ENCODE assay signal across 9 cellular contexts in the genomic region with DNA sequence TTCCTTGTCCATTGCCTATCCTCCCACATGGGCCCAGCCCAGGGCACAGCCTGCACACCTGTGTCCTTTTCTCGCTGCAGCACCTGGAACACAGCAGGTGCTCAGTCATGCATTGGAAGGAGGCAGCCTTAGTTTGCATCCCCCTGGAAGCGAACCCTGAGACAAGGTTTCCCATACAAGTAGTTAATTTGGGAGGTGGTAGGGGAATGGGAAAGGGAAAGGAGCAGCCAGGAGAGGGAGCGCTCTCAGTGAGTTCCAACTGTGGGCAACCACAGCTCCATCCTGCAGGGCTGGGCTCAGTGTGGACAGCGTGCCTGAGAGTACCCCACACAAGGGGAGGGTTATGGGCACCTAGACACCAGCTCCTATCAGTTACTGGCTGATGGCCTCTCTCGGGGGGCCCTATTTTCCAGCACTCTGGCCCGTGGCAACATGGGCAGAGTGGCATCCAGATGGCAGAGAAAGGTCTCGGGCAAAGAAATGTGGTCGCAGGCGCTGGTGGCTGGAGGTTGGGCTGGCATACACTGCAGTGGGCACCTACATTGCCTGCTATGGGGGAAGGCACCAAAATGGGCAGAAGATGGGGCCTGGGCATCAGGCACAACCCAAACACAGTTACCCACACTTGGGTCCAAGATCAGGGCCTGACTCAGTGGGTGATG.
"Had no signal": no experiment of that assay in that cellular context is flagged by ENCODE, and none has a peak within 500 bp of the region (broad histone marks: within the 10 kb centered on the region; RNA-seq: fewer than 3 reads in every experiment).

No MANE protein-coding gene starts in this region.

- H3K4me3 Mint-ChIP-seq: activated CD4-positive, alpha-beta T cell treated with anti-CD3 and anti-CD28 coated beads, Interleukin-2, amount 10 ng/mL, durations not matched to agents 7 days and 5 days; activated naive CD4-positive, alpha-beta T cell treated with anti-CD3 and anti-CD28 coated beads for 36 hours had no signal

- H3K9me3 Mint-ChIP-seq: activated CD4-positive, alpha-beta T cell treated with anti-CD3 and anti-CD28 coated beads, Interleukin-2, amount 10 ng/mL, durations not matched to agents 7 days and 5 days; activated naive CD4-positive, alpha-beta T cell treated with anti-CD3 and anti-CD28 coated beads for 36 hours; activated T-helper 2 cell treated with anti-CD3 and anti-CD28 coated beads, Interferon-gamma antibody, Interleukin-2, Interleukin-4, amounts not matched to agents 10 μg/mL and 5 μg/mL and 100 μg/mL, durations not matched to agents 14 hours and 24 hours and 36 hours had no signal

- H3K4me1 Mint-ChIP-seq: activated CD4-positive, alpha-beta T cell treated with anti-CD3 and anti-CD28 coated beads, Interleukin-2, amount 10 ng/mL, durations not matched to agents 7 days and 5 days had no signal

- H3K27ac Mint-ChIP-seq: activated CD4-positive, alpha-beta T cell treated with anti-CD3 and anti-CD28 coated beads, Interleukin-2, amount 10 ng/mL, durations not matched to agents 7 days and 5 days; activated naive CD4-positive, alpha-beta T cell treated with anti-CD3 and anti-CD28 coated beads for 36 hours; activated T-helper 2 cell treated with anti-CD3 and anti-CD28 coated beads, Interferon-gamma antibody, Interleukin-2, Interleukin-4, amounts not matched to agents 10 μg/mL and 5 μg/mL and 100 μg/mL, durations not matched to agents 14 hours and 24 hours and 36 hours had no signal

- DNase-seq: activated CD4-positive, alpha-beta T cell treated with anti-CD3 and anti-CD28 coated beads, Interleukin-2, amount 10 ng/mL, durations not matched to agents 7 days and 5 days; activated CD4-positive, CD25-positive, alpha-beta regulatory T cell; activated naive CD4-positive, alpha-beta T cell treated with anti-CD3 and anti-CD28 coated beads for 36 hours; dorsolateral prefrontal cortex; erythroblast; gastrocnemius medialis; midbrain; stimulated activated CD4-positive, alpha-beta T cell treated with anti-CD3 and anti-CD28 coated beads, Interleukin-1b, Interleukin-23, amount 100 ng/mL, for 48 hours had no signal

- ATAC-seq: gastrocnemius medialis had no signal
